ENCODE assay signal across 17 cellular contexts in genomic region chr4:128819082-128819742, GRCh38. TPM values are rescaled to one million over a fixed set of nuclear protein-coding genes. Genes with fewer than 3 reads are reported as not detected.
A peak's percentile ranks its signal among the peaks of the same experiment; 100 is the strongest.
DNase-seq lines count a peak whose midpoint lies in the region; ATAC-seq and TF ChIP-seq lines count a peak whose summit lies in the region.
"Had no signal": no experiment of that assay in that cellular context is flagged by ENCODE, and none has a peak within 500 bp of the region (broad histone marks: within the 10 kb centered on the region; RNA-seq: fewer than 3 reads in every experiment).

No MANE protein-coding gene starts in this region.

- peaks cover 86% of the 10 kb centered on the region for H3K79me2 ChIP-seq in osteoblast (ENCODE audit: insufficient read depth, low read length)

- H3K4me1 ChIP-seq in osteoblast (ENCODE audit: insufficient read depth, low read length), result peaks cover 63% of the 10 kb centered on the region

- no peak for ATAC-seq in GM21390 (IDR thresholded peaks at IDR 0.05; ENCODE audit: unreplicated experiment)
- no peak for ATAC-seq in HG03342 (IDR thresholded peaks at IDR 0.05; ENCODE audit: unreplicated experiment)

- no peaks in the 10 kb centered on the region for H3K27me3 ChIP-seq in osteoblast (ENCODE audit: insufficient read depth, low read length)

- H3K9me3 ChIP-seq in osteoblast (ENCODE audit: low read depth, low read length), result no peaks in the 10 kb centered on the region
- H3K9me3 ChIP-seq: thoracic aorta had no signal

- peaks cover 5% of the 10 kb centered on the region for H3K36me3 ChIP-seq in osteoblast (ENCODE audit: insufficient read depth, low read length)
- H3K36me3 ChIP-seq: thoracic aorta had no signal

- H3K27ac ChIP-seq in osteoblast (ENCODE audit: low read depth, low read length), result peak overlapping the region; percentile 55
- H3K27ac ChIP-seq: 22Rv1, thoracic aorta had no signal

- H3K4me3 ChIP-seq in osteoblast (ENCODE audit: insufficient read depth, low read length), result no peak overlapping the region
- H3K4me3 ChIP-seq: lung, smooth muscle cell, thoracic aorta had no signal

- DNase-seq in NCI-H82 (lab: John Stamatoyannopoulos, UW), result peak; percentile 19
- DNase-seq in NCI-H82 treated with DMSO at 0.1 percent for 48 hours (lab: John Stamatoyannopoulos, UW; ENCODE audit: unreplicated experiment), result no peak
- peak; percentile 26 for DNase-seq in HK-2 (ENCODE audit: unreplicated experiment)
- peak; percentile 23 for DNase-seq in amniotic epithelial cell (ENCODE audit: low read depth)
- peak; percentile 5 for DNase-seq in osteoblast (ENCODE audit: insufficient read length, low spot score, missing footprints)
- DNase-seq in GDM1 (lab: John Stamatoyannopoulos, UW), result no peak
- DNase-seq: amniotic stem cell, NCI-H187 treated with DMSO at 0.1 percent for 48 hours, NCI-H526 treated with DMSO at 0.1 percent for 48 hours, occipital lobe, Right ventricle myocardium superior had no signal

- H2AFZ ChIP-seq in osteoblast (ENCODE audit: low read length), result no peak overlapping the region

- no peaks in the 10 kb centered on the region for H4K20me1 ChIP-seq in osteoblast (ENCODE audit: insufficient read depth, low read length)

- peak overlapping the region; percentile 4 for H3K4me2 ChIP-seq in osteoblast (ENCODE audit: insufficient read depth, low read length)
- H3K4me2 ChIP-seq: smooth muscle cell had no signal

- TF ChIP-seq CTCF in osteoblast (IDR thresholded peaks at IDR 0.05; ENCODE audit: extremely low read depth, low read depth, low read length), result no peak

RNA-seq across cellular contexts. Expression of gene JADE1, which starts 9.7 kb away (rescaled TPM):
- 25.3 and 26.4 TPM in 2 replicates for total RNA-seq in osteoblast

Comparison
In these comparisons a context has a peak if more than half of its experiments do, and no peak if none do; other contexts are left out.
1. DNase-seq: peak in NCI-H82 (single experiment), HK-2 (single experiment), amniotic epithelial cell (single experiment) and osteoblast (single experiment); none in NCI-H82 treated with DMSO at 0.1 percent for 48 hours (single experiment) and GDM1 (single experiment).